15 cellular contexts compared by ENCODE assay signal in the genomic region with DNA sequence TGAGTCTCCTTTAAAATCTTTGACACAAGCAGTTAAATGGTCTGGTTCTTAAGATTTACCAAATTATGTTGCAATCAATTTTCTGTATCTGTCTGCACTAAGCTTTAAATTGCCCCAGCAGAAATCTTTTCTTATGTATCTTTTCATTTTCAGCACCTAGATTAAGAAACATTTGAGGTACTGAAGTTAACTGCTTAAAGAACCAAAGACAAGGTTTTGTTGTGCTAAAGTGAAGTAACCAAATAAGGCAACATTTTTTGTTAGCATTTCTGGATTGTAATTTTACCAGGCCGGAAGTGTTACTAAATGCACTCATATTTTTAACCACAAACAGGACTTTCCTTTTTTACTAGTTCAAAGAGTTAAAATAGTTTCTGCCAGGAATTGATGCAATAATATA. TPM values are rescaled to one million over a fixed set of nuclear protein-coding genes. Genes with fewer than 3 reads are reported as not detected.
DNase-seq lines count a peak whose midpoint lies in the region; ATAC-seq and TF ChIP-seq lines count a peak whose summit lies in the region.
"Had no signal": no experiment of that assay in that cellular context is flagged by ENCODE, and none has a peak within 500 bp of the region (broad histone marks: within the 10 kb centered on the region; RNA-seq: fewer than 3 reads in every experiment).

No MANE protein-coding gene starts in this region.

- H3K4me2 ChIP-seq in PC-3 (ENCODE audit: low read length): peak overlapping the region; percentile 60

- H3K27ac ChIP-seq in AG04450 (ENCODE audit: low read depth, low read length): peak overlapping the region; percentile 95
- peak overlapping the region; percentile 45 for H3K27ac ChIP-seq in PC-3 (ENCODE audit: low read length)
- H3K27ac ChIP-seq in epithelial cell of prostate: peak overlapping the region; percentile 88
- H3K27ac ChIP-seq: heart left ventricle, testis had no signal

- BruUV-seq in PC-3 (replicated peaks; lab: Mats Ljungman, UMichigan): no TSS peak

- H3K79me2 ChIP-seq in PC-3 (ENCODE audit: low read length): no peaks in the 10 kb centered on the region

- no peak overlapping the region for H2AFZ ChIP-seq in PC-3 (ENCODE audit: low read length)

- DNase-seq in AG04450 (ENCODE audit: low read depth, low spot score) (no peak), GM04503 (ENCODE audit: low read depth) (peak; percentile 28), PC-3 (peak; percentile 61), epithelial cell of prostate (ENCODE audit: low read depth, low spot score) (no peak), NCI-H1436 treated with DMSO at 0.1 percent for 48 hours (lab: John Stamatoyannopoulos, UW) (no peak)
- DNase-seq: heart left ventricle; left cardiac atrium; SHP77 treated with DMSO at 0.1 percent for 48 hours; stimulated activated CD4-positive, alpha-beta T cell treated with anti-CD3 and anti-CD28 coated beads, Interleukin-15, amount 100 ng/mL, for 24 hours; testis had no signal

- ATAC-seq in PC-3 (peak; percentile 45), GM18858 (IDR thresholded peaks at IDR 0.05; ENCODE audit: unreplicated experiment) (no peak), HG02678 (IDR thresholded peaks at IDR 0.05; ENCODE audit: unreplicated experiment) (no peak), HG03457 (IDR thresholded peaks at IDR 0.05; ENCODE audit: unreplicated experiment) (no peak)
- ATAC-seq: heart left ventricle, left cardiac atrium had no signal

- H3K4me1 ChIP-seq in PC-3 (ENCODE audit: insufficient read depth, low read length): peaks cover 33% of the 10 kb centered on the region
- H3K4me1 ChIP-seq: testis had no signal

- no peaks in the 10 kb centered on the region for H3F3A ChIP-seq in PC-3 (ENCODE audit: low read length, unreplicated experiment)

- CTCF ChIA-PET in AG04450 (lab: Charles Lee): interaction anchor here (0.6 to 3.9 kb wide), 4 partner anchors 10 to 313 kb away, joined by 3 to 16 read pairs (median 6); no protein-coding TSS in a partner anchor
- CTCF ChIA-PET in PC-3 (lab: Charles Lee): interaction anchor here (0.6 kb wide), 1 partner anchor 10 kb away, joined by 3 read pairs; no protein-coding TSS in a partner anchor

- no peak for TF ChIP-seq CTCF in AG04450 (IDR thresholded peaks at IDR 0.05; ENCODE audit: low read depth, low read length)
- no peak for TF ChIP-seq CTCF in PC-3 (conservative IDR thresholded peaks at IDR 0.05; ENCODE audit: low read depth, low read length)

- intact Hi-C loops in PC-3 (cut with micrococcal nuclease): no loop called here

- H3K4me3 ChIP-seq in AG04450 (ENCODE audit: low read depth, low read length) (no peak overlapping the region), PC-3 (ENCODE audit: low read length) (no peak overlapping the region; the same call in 1 of the 2 replicates)
- H3K4me3 ChIP-seq: heart left ventricle, MG63, testis had no signal

- no peaks in the 10 kb centered on the region for H4K20me1 ChIP-seq in PC-3 (ENCODE audit: low read length)

- no peak overlapping the region for H3K9ac ChIP-seq in PC-3 (ENCODE audit: low read length)

- H3K9me2 ChIP-seq in PC-3 (replicated peaks; ENCODE audit: low read length): no peaks in the 10 kb centered on the region

- POLR2A ChIA-PET in AG04450 (lab: Yijun Ruan, JAX): no interaction called here
- POLR2A ChIA-PET in PC-3 (lab: Charles Lee; ENCODE audit: unreplicated experiment): interaction anchor here (0.6 kb wide), 1 partner anchor 71 kb away, joined by 5 read pairs; no protein-coding TSS in a partner anchor

- H3K27me3 ChIP-seq in AG04450 (ENCODE audit: control insufficient read depth, insufficient read depth, low read length) (no peaks in the 10 kb centered on the region), PC-3 (ENCODE audit: low read length) (no peaks in the 10 kb centered on the region)
- H3K27me3 ChIP-seq: MG63, testis had no signal

- no peaks in the 10 kb centered on the region for H3K36me3 ChIP-seq in PC-3 (ENCODE audit: low read depth, low read length)
- H3K36me3 ChIP-seq: heart left ventricle, MG63 had no signal

- H3K9me3 ChIP-seq in AG04450 (ENCODE audit: control insufficient read depth, insufficient read depth, low read length) (no peaks in the 10 kb centered on the region), PC-3 (ENCODE audit: low read length) (no peaks in the 10 kb centered on the region)
- H3K9me3 ChIP-seq: heart left ventricle, MG63, testis had no signal

RNA-seq across cellular contexts. Expression of gene MTAP, which starts 24.1 kb away (rescaled TPM):
- polyA plus RNA-seq in AG04450 (2011; rRNA removed): 21.7 and 26.1 TPM in 2 replicates
- polyA minus RNA-seq in AG04450 (2011; rRNA and poly(A)+ RNA removed): 25.3 and 28.9 TPM in 2 replicates
- 33.7 and 34.7 TPM in 2 replicates for total RNA-seq in PC-3 (2014; rRNA removed)
- total RNA-seq: Daoy had no signal

Comparison
In these comparisons a context has a peak if more than half of its experiments do, and no peak if none do; other contexts are left out.
1. DNase-seq: peak in GM04503 (single experiment) and PC-3 (single experiment); none in AG04450 (single experiment), epithelial cell of prostate (single experiment) and NCI-H1436 treated with DMSO at 0.1 percent for 48 hours (single experiment).
2. H3K27ac ChIP-seq: peak in every context shown above with its lines; median percentile 95 in AG04450; 88 in epithelial cell of prostate; 45 in PC-3.